Comparison of ENCODE assay signal across 9 cellular contexts in genomic region chr5:6225121-6225607, GRCh38.
"Had no signal": no experiment of that assay in that cellular context is flagged by ENCODE, and none has a peak within 500 bp of the region (broad histone marks: within the 10 kb centered on the region; RNA-seq: fewer than 3 reads in every experiment).

No MANE protein-coding gene starts in this region.

- H3K4me3 ChIP-seq: GM23248, HAP-1 had no signal

- H3K36me3 ChIP-seq: HAP-1 had no signal

- H3K4me1 ChIP-seq: HAP-1 had no signal

- H3K36me3 Mint-ChIP-seq: IgD-negative memory B cell had no signal

- H3K27ac ChIP-seq: GM23248, HL-60 had no signal

- H3K9me3 ChIP-seq: HAP-1 had no signal

- ATAC-seq: HCT116, HepG2 had no signal

- H3K27ac Mint-ChIP-seq: HFFc6, IgD-negative memory B cell had no signal

- H3K4me1 Mint-ChIP-seq: IgD-negative memory B cell had no signal

- H3K4me3 Mint-ChIP-seq: HFFc6, IgD-negative memory B cell had no signal

- DNase-seq: GM23248, GOT3, H7, HFFc6 had no signal
